In the genomic region with DNA sequence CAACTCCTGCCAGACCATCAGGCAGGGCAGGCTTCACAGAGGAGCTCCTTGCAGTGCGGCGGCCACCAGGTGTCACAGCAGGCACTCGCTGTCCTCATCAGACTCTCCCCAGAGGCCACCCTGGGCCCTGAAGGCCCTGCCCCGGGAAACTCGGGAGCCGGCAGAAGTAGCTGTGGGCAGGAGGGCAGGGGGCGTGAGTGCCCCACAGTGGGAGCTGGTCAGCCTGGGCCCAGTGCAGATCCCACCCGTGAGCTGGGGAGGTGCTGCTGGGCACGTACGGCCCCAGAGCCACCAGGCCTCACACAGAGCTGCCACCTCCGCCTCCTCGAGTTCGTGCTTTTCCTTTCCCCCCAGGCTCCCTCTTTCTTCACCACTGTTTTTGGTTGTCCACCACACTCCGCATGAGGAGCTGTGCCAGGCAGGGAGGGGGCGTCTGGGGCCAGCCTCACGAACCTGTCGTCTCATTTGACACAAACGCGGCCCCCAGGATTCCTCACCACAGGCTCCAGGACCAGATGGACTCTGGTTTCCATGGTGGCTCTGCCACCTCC, we compare ENCODE assay signal across 1 cellular context.
TF ChIP-seq lines count a peak whose summit lies in the region.

No MANE protein-coding gene starts in this region.

TF ChIP-seq in HEK293, 187 proteins besides CTCF, POLR2A, EP300 and RAD21:
- peak; percentile 81 for TF ChIP-seq ZIC2 (tag by site-specific recombination; IDR thresholded peaks at IDR 0.05)
- TF ChIP-seq ZNF629 (tag by site-specific recombination; IDR thresholded peaks at IDR 0.05): no peak
